ENCODE assay signal across 8 cellular contexts in genomic region chr19:35404879-35405622, GRCh38. TPM values are rescaled to one million over a fixed set of nuclear protein-coding genes. Genes with fewer than 3 reads are reported as not detected.
DNase-seq lines count a peak whose midpoint lies in the region; ATAC-seq lines count a peak whose summit lies in the region.

No MANE protein-coding gene starts in this region.

- peaks cover 5% of the 10 kb centered on the region for H3K4me1 Mint-ChIP-seq in activated T-cell treated with anti-CD3 and anti-CD28 coated beads, Interleukin-2, amount 50 U/mL, for 4 hours (ENCODE audit: low read depth)

- ATAC-seq in GM18511 (IDR thresholded peaks at IDR 0.05; ENCODE audit: unreplicated experiment) (peak; percentile 80), HG02840 (IDR thresholded peaks at IDR 0.05; ENCODE audit: low FRiP score, unreplicated experiment) (peak; percentile 49), HG02938 (IDR thresholded peaks at IDR 0.05; ENCODE audit: unreplicated experiment) (no peak)
- ATAC-seq in activated T-cell treated with anti-CD3 and anti-CD28 coated beads, Interleukin-2, amount 50 U/mL, for 4 hours: peak; percentile 86 to 91

- no peak for DNase-seq in activated T-cell treated with anti-CD3 and anti-CD28 coated beads, Interleukin-2, amount 50 U/mL, for 4 hours
- DNase-seq in non-pigmented ciliary epithelial cell (ENCODE audit: low read depth): peak; percentile 42
- no peak for DNase-seq in cerebellar nuclear complex (lab: John Stamatoyannopoulos, UW)
- DNase-seq in NCI-H2171 treated with DMSO at 0.1 percent for 48 hours (lab: John Stamatoyannopoulos, UW): no peak
- no peak for DNase-seq in retina

- H3K9me3 Mint-ChIP-seq in activated T-cell treated with anti-CD3 and anti-CD28 coated beads, Interleukin-2, amount 50 U/mL, for 4 hours: no peaks in the 10 kb centered on the region

- H3K27me3 Mint-ChIP-seq in activated T-cell treated with anti-CD3 and anti-CD28 coated beads, Interleukin-2, amount 50 U/mL, for 4 hours (ENCODE audit: low read depth): no peaks in the 10 kb centered on the region

- no peak overlapping the region for H3K4me3 Mint-ChIP-seq in activated T-cell treated with anti-CD3 and anti-CD28 coated beads, Interleukin-2, amount 50 U/mL, for 4 hours

- no peaks in the 10 kb centered on the region for H3K36me3 Mint-ChIP-seq in activated T-cell treated with anti-CD3 and anti-CD28 coated beads, Interleukin-2, amount 50 U/mL, for 4 hours (ENCODE audit: insufficient read depth)

RNA-seq across cellular contexts. Expression of gene GPR42, which starts 34.2 kb away (rescaled TPM):
- under 1 TPM in 2 of 3 donors, not detected in 1; 0.21 to 0.25 TPM for total RNA-seq in activated T-cell treated with anti-CD3 and anti-CD28 coated beads, Interleukin-2, amount 50 U/mL, for 4 hours

RNA-seq across cellular contexts. Expression of gene FFAR2, which starts 43.0 kb away (rescaled TPM):
- not detected for total RNA-seq in activated T-cell treated with anti-CD3 and anti-CD28 coated beads, Interleukin-2, amount 50 U/mL, for 4 hours

RNA-seq across cellular contexts. Expression of gene FFAR3, which starts 46.8 kb away (rescaled TPM):
- total RNA-seq in activated T-cell treated with anti-CD3 and anti-CD28 coated beads, Interleukin-2, amount 50 U/mL, for 4 hours: under 1 TPM; 0.30 to 0.91 (median 0.61) TPM

RNA-seq across cellular contexts. Expression of gene FFAR1, which starts 57.3 kb away (rescaled TPM):
- not detected for total RNA-seq in activated T-cell treated with anti-CD3 and anti-CD28 coated beads, Interleukin-2, amount 50 U/mL, for 4 hours
